Comparison of ENCODE assay signal across 1 cellular context in the genomic region with DNA sequence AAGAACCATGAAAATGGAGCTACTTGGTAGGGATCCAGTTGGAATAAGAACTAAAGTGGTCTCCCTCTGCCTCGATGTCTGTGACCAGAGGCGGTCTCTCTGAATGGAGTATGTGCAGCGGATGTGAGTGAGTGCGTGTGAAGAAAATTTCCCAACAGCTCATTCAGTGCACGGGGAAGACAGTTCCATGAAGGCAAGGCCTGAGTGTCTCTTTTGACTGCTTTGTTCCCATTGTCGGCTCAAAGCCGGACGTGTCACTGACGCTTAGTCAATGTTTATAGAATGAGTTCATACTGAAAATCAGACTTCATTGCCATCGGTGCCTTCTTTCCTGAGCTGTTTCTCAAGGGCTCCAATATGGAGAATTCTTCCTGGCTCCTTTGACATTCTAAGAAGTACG.
TF ChIP-seq lines count a peak whose summit lies in the region.

No MANE protein-coding gene starts in this region.

TF ChIP-seq in GM23338, 12 proteins besides CTCF, POLR2A, EP300 and RAD21 (continued from another document):
- TF ChIP-seq, protein P1, sequence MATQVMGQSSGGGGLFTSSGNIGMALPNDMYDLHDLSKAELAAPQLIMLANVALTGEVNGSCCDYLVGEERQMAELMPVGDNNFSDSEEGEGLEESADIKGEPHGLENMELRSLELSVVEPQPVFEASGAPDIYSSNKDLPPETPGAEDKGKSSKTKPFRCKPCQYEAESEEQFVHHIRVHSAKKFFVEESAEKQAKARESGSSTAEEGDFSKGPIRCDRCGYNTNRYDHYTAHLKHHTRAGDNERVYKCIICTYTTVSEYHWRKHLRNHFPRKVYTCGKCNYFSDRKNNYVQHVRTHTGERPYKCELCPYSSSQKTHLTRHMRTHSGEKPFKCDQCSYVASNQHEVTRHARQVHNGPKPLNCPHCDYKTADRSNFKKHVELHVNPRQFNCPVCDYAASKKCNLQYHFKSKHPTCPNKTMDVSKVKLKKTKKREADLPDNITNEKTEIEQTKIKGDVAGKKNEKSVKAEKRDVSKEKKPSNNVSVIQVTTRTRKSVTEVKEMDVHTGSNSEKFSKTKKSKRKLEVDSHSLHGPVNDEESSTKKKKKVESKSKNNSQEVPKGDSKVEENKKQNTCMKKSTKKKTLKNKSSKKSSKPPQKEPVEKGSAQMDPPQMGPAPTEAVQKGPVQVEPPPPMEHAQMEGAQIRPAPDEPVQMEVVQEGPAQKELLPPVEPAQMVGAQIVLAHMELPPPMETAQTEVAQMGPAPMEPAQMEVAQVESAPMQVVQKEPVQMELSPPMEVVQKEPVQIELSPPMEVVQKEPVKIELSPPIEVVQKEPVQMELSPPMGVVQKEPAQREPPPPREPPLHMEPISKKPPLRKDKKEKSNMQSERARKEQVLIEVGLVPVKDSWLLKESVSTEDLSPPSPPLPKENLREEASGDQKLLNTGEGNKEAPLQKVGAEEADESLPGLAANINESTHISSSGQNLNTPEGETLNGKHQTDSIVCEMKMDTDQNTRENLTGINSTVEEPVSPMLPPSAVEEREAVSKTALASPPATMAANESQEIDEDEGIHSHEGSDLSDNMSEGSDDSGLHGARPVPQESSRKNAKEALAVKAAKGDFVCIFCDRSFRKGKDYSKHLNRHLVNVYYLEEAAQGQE (IDR thresholded peaks at IDR 0.05; ENCODE audit: unreplicated experiment): no peak
- TF ChIP-seq JUNB (IDR thresholded peaks at IDR 0.05; ENCODE audit: unreplicated experiment) (no peak), POLR2AphosphoS5 (IDR thresholded peaks at IDR 0.05; ENCODE audit: low read depth) (no peak), NANOG (IDR thresholded peaks at IDR 0.05; ENCODE audit: borderline replicate concordance) (no peak), ZNF462 (CRISPR knock-in tag; IDR thresholded peaks at IDR 0.05) (no peak), ZNF331 (CRISPR knock-in tag; IDR thresholded peaks at IDR 0.05; ENCODE audit: low read depth) (no peak), EZH2phosphoT487 (IDR thresholded peaks at IDR 0.05; ENCODE audit: unreplicated experiment) (no peak), CREB1 (CRISPR knock-in tag; IDR thresholded peaks at IDR 0.05; ENCODE audit: low read depth) (no peak)
- TF ChIP-seq, protein P2, sequence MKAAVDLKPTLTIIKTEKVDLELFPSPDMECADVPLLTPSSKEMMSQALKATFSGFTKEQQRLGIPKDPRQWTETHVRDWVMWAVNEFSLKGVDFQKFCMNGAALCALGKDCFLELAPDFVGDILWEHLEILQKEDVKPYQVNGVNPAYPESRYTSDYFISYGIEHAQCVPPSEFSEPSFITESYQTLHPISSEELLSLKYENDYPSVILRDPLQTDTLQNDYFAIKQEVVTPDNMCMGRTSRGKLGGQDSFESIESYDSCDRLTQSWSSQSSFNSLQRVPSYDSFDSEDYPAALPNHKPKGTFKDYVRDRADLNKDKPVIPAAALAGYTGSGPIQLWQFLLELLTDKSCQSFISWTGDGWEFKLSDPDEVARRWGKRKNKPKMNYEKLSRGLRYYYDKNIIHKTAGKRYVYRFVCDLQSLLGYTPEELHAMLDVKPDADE (IDR thresholded peaks at IDR 0.05): no peak
